Comparison of ENCODE assay signal across 17 cellular contexts in genomic region chr7:95479992-95480624, GRCh38. TPM values are rescaled to one million over a fixed set of nuclear protein-coding genes. Genes with fewer than 3 reads are reported as not detected.
DNase-seq lines count a peak whose midpoint lies in the region; ATAC-seq and TF ChIP-seq lines count a peak whose summit lies in the region.
"Had no signal": no experiment of that assay in that cellular context is flagged by ENCODE, and none has a peak within 500 bp of the region (broad histone marks: within the 10 kb centered on the region; RNA-seq: fewer than 3 reads in every experiment).

No MANE protein-coding gene starts in this region.

- H3K27me3 Mint-ChIP-seq in stimulated activated naive B cell treated with anti-CD40 and anti-IgM and Interleukin-4, amounts not matched to agents 10 μg/mL and 1 μg/mL and 100 μg/mL, for 72 hours: peaks cover 8 to 9% of the 10 kb centered on the region in 2 donors

- H3K4me3 ChIP-seq in A673 (ENCODE audit: low read depth, low read length, poor library complexity, severe bottlenecking) (no peak overlapping the region), HAP-1 (no peak overlapping the region), PC-3 (ENCODE audit: low read length) (no peak overlapping the region)
- H3K4me3 ChIP-seq: gastrocnemius medialis, thoracic aorta had no signal

- CTCF ChIA-PET in A673 (lab: Charles Lee) (interaction anchor here (0.6 to 1.1 kb wide), 2 partner anchors 137 to 210 kb away, joined by 3 to 8 read pairs; no protein-coding TSS in a partner anchor), PC-3 (lab: Charles Lee) (no interaction called here)

- H3K27ac ChIP-seq in A673 (ENCODE audit: low read depth, low read length, poor library complexity, severe bottlenecking) (no peak overlapping the region), PC-3 (ENCODE audit: low read length) (no peak overlapping the region)
- H3K27ac ChIP-seq: gastrocnemius medialis, thoracic aorta had no signal

- no peaks in the 10 kb centered on the region for H3F3A ChIP-seq in PC-3 (ENCODE audit: low read length, unreplicated experiment)

- peaks cover 6 to 8% of the 10 kb centered on the region in 2 donors for H3K4me1 Mint-ChIP-seq in stimulated activated naive B cell treated with anti-CD40 and anti-IgM and Interleukin-4, amounts not matched to agents 10 μg/mL and 1 μg/mL and 100 μg/mL, for 72 hours

- POLR2A ChIA-PET in A673 (lab: Charles Lee; ENCODE audit: low non-redundant PET) (no interaction called here), PC-3 (lab: Charles Lee; ENCODE audit: unreplicated experiment) (no interaction called here)

- H3K27ac Mint-ChIP-seq in stimulated activated naive B cell treated with anti-CD40 and anti-IgM and Interleukin-4, amounts not matched to agents 10 μg/mL and 1 μg/mL and 100 μg/mL, for 72 hours: no peak overlapping the region
- H3K27ac Mint-ChIP-seq: CD4-positive, alpha-beta T cell; mesothelial cell of epicardium had no signal

- no peak for DNase-seq in stimulated activated naive B cell treated with anti-CD40 and anti-IgM and Interleukin-4, amounts not matched to agents 10 μg/mL and 1 μg/mL and 100 μg/mL, for 72 hours
- DNase-seq in A673 (ENCODE audit: low spot score): no peak
- DNase-seq in HAP-1 (ENCODE audit: low spot score in 2 of 2): no peak
- DNase-seq in G401 (ENCODE audit: low spot score): no peak
- DNase-seq in PC-3: no peak
- DNase-seq: activated CD4-positive, CD25-positive, alpha-beta regulatory T cell treated with anti-CD3 and anti-CD28 coated beads, Interleukin-2, amount 50 U/mL, for 72 hours; activated T-cell treated with anti-CD3 and anti-CD28 coated beads, Interleukin-2, amount 50 U/mL, for 1 hour; CD4-positive, alpha-beta T cell; gastrocnemius medialis had no signal

- H3K4me1 ChIP-seq in A673 (ENCODE audit: insufficient read depth, low read length, poor library complexity, severe bottlenecking): peaks cover 13% of the 10 kb centered on the region
- peaks cover 10% of the 10 kb centered on the region for H3K4me1 ChIP-seq in HAP-1
- no peaks in the 10 kb centered on the region for H3K4me1 ChIP-seq in PC-3 (ENCODE audit: insufficient read depth, low read length)

- H3K9me2 ChIP-seq in PC-3 (replicated peaks; ENCODE audit: low read length): no peaks in the 10 kb centered on the region

- H3K79me2 ChIP-seq in PC-3 (ENCODE audit: low read length): no peaks in the 10 kb centered on the region

- TF ChIP-seq CTCF in A673 (conservative IDR thresholded peaks at IDR 0.05; ENCODE audit: low read depth, low read length) (no peak), PC-3 (conservative IDR thresholded peaks at IDR 0.05; ENCODE audit: low read depth, low read length) (no peak)

- no peak overlapping the region for H3K4me3 Mint-ChIP-seq in stimulated activated naive B cell treated with anti-CD40 and anti-IgM and Interleukin-4, amounts not matched to agents 10 μg/mL and 1 μg/mL and 100 μg/mL, for 72 hours
- H3K4me3 Mint-ChIP-seq: CD4-positive, alpha-beta T cell; mesothelial cell of epicardium had no signal

- H3K9me3 ChIP-seq in A673 (ENCODE audit: low read depth, low read length, poor library complexity, severe bottlenecking) (no peaks in the 10 kb centered on the region), HAP-1 (no peaks in the 10 kb centered on the region), PC-3 (ENCODE audit: low read length) (no peaks in the 10 kb centered on the region)
- H3K9me3 ChIP-seq: gastrocnemius medialis, thoracic aorta had no signal

- in situ Hi-C loops in HAP-1 (cut with MboI; ENCODE audit: low sequenced_read_pairs): loop anchor here (25.0 kb wide), 2 partner anchors 1043 to 1193 kb away; no protein-coding TSS in a partner anchor
- in situ Hi-C loops in G401 (cut with HindIII; ENCODE audit: low sequenced_read_pairs): no loop called here

- no peaks in the 10 kb centered on the region for H3K36me3 Mint-ChIP-seq in stimulated activated naive B cell treated with anti-CD40 and anti-IgM and Interleukin-4, amounts not matched to agents 10 μg/mL and 1 μg/mL and 100 μg/mL, for 72 hours
- H3K36me3 Mint-ChIP-seq: mesothelial cell of epicardium had no signal

- no peaks in the 10 kb centered on the region for H3K36me3 ChIP-seq in A673 (ENCODE audit: insufficient read depth, low read length, poor library complexity, severe bottlenecking)
- H3K36me3 ChIP-seq in HAP-1 (replicated peaks): no peaks in the 10 kb centered on the region
- no peaks in the 10 kb centered on the region for H3K36me3 ChIP-seq in PC-3 (ENCODE audit: low read depth, low read length)
- H3K36me3 ChIP-seq: gastrocnemius medialis, thoracic aorta had no signal

- BruUV-seq in A673 (replicated peaks; lab: Mats Ljungman, UMichigan) (no TSS peak), PC-3 (replicated peaks; lab: Mats Ljungman, UMichigan) (no TSS peak)

- H3K9me3 Mint-ChIP-seq in stimulated activated naive B cell treated with anti-CD40 and anti-IgM and Interleukin-4, amounts not matched to agents 10 μg/mL and 1 μg/mL and 100 μg/mL, for 72 hours: no peaks in the 10 kb centered on the region
- H3K9me3 Mint-ChIP-seq: CD4-positive, alpha-beta T cell; mesothelial cell of epicardium had no signal

- ATAC-seq in GM19043 (IDR thresholded peaks at IDR 0.05; ENCODE audit: low read depth, unreplicated experiment) (peak; percentile 51), GM21723 (IDR thresholded peaks at IDR 0.05; ENCODE audit: unreplicated experiment) (peak; percentile 67), HG03159 (IDR thresholded peaks at IDR 0.05; ENCODE audit: unreplicated experiment) (peak; percentile 79), PC-3 (no peak)
- peak; percentile 63 to 66 for ATAC-seq in stimulated activated naive B cell treated with anti-CD40 and anti-IgM and Interleukin-4, amounts not matched to agents 10 μg/mL and 1 μg/mL and 100 μg/mL, for 72 hours (replicated peaks)
- ATAC-seq: gastrocnemius medialis, HepG2, Panc1 had no signal

- H3K9ac ChIP-seq in PC-3 (ENCODE audit: low read length): no peak overlapping the region

- no peaks in the 10 kb centered on the region for H3K27me3 ChIP-seq in A673 (replicated peaks; ENCODE audit: insufficient read depth, low read depth, low read length, poor library complexity)
- H3K27me3 ChIP-seq in HAP-1 (ENCODE audit: low read depth): no peaks in the 10 kb centered on the region
- no peaks in the 10 kb centered on the region for H3K27me3 ChIP-seq in PC-3 (ENCODE audit: low read length)
- H3K27me3 ChIP-seq: gastrocnemius medialis had no signal

- H4K20me1 ChIP-seq in PC-3 (ENCODE audit: low read length): no peaks in the 10 kb centered on the region

- no peak overlapping the region for H2AFZ ChIP-seq in PC-3 (ENCODE audit: low read length)

- no peak overlapping the region for H3K4me2 ChIP-seq in PC-3 (ENCODE audit: low read length)

- intact Hi-C loops in A673 (cut with micrococcal nuclease; ENCODE audit: unreplicated experiment) (loop anchor here (2.0 to 10.0 kb wide), 5 partner anchors 233 to 1193 kb away; partner anchors contain the start of gene SGCE), PC-3 (cut with micrococcal nuclease) (loop anchor here (5.0 to 10.0 kb wide), 4 partner anchors 233 to 1195 kb away; partner anchors contain the start of gene PPP1R9A)

RNA-seq across cellular contexts. Expression of gene ASB4, which starts 5.6 kb away (rescaled TPM):
- total RNA-seq in A673 (2021) (not detected in 2 replicates), PC-3 (2014; rRNA removed) (not detected in 2 replicates)
- total RNA-seq in G401 (2014; rRNA removed; shearing (Covaris generic)): not detected in 2 replicates
- total RNA-seq: CD4-positive, alpha-beta T cell; T-helper 1 cell treated with Interleukin-12 subunit alpha and Interleukin-12 subunit beta and Interleukin-4 antibody, amounts not matched to agents 30 ng/mL and 1 ng/mL, for 36 hours had no signal

RNA-seq across cellular contexts. Expression of gene PON2, which starts 45.3 kb away (rescaled TPM):
- total RNA-seq in A673 (2021): 66.6 and 67.6 TPM in 2 replicates
- 25.2 and 37.9 TPM in 2 replicates for total RNA-seq in G401 (2014; rRNA removed; shearing (Covaris generic))
- total RNA-seq in PC-3 (2014; rRNA removed): 51.6 and 56.4 TPM in 2 replicates
